Comparison of ENCODE assay signal across 11 cellular contexts in the genomic region with DNA sequence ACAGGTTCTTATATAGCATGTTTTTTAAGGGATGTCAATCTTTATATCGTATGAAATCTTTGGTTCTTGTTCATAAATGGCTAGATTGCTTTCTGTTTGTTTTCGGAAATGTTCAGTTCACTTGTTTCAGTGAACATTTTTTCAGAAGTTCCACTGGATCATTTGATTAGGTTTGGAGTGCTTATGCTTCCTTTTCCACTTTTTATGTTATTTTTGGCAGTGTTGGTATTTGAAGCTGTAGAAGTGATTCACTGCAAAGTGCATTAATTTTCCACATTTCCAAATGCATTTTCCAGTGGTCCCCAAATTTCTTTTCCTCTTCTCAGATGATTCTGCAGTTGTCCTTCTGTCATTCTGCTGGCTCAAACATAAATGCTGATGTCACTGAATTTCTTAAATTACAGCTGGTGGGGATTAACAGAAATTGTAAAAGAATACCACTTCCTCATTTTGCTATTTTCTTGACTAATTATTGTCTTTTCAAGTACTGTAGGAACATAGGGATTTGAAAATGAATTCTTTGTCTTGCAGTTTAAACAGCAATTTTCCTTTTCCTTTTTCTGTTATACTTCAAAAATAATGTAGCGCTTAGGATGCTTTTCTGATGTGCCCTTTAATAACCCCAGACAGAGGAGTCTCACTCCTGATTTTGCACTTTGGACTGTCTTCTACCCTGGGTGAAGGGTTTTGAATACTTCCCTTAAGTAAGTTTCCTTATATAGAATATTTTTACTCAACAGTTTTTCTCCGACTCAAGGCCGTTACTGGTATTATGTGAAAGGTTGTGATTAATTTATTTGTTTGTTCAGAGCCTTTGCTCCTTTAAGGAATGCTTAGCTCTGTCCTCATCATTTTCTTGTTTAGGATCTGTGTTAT. TPM values are rescaled to one million over a fixed set of nuclear protein-coding genes. Genes with fewer than 3 reads are reported as not detected.
A peak's percentile ranks its signal among the peaks of the same experiment; 100 is the strongest.
DNase-seq lines count a peak whose midpoint lies in the region; TF ChIP-seq lines count a peak whose summit lies in the region.
"Had no signal": no experiment of that assay in that cellular context is flagged by ENCODE, and none has a peak within 500 bp of the region (broad histone marks: within the 10 kb centered on the region; RNA-seq: fewer than 3 reads in every experiment).

No MANE protein-coding gene starts in this region.

- peak; percentile 11 for DNase-seq in GM13977 (ENCODE audit: low spot score)
- peak; percentile 58 for DNase-seq in KBM-7
- no peak for DNase-seq in progenitor cell of endocrine pancreas (ENCODE audit: low spot score, unreplicated experiment)
- no peak for DNase-seq in activated CD4-positive, CD25-positive, alpha-beta regulatory T cell treated with anti-CD3 and anti-CD28 coated beads, Interleukin-2, amount 50 U/mL, for 72 hours
- no peak for DNase-seq in NCI-H1048 (lab: John Stamatoyannopoulos, UW)
- no peak for DNase-seq in putamen (ENCODE audit: low spot score)
- no peak for DNase-seq in stimulated activated CD4-positive, alpha-beta T cell treated with anti-CD3 and anti-CD28 coated beads, Interleukin-15, amount 100 ng/mL, for 24 hours
- DNase-seq: posterior cingulate gyrus, SHP77 treated with DMSO at 0.1 percent for 48 hours had no signal

- H3K27ac Mint-ChIP-seq in dendritic cell treated with granulocyte-macrophage colony-stimulating factor and Interleukin-4, amounts not matched to agents 40 ng/mL and 50 ng/mL, for 4 days = peak overlapping the region; percentile 97
- no peak overlapping the region for H3K27ac Mint-ChIP-seq in progenitor cell of endocrine pancreas
- H3K27ac Mint-ChIP-seq: stimulated activated naive CD8-positive, alpha-beta T cell treated with anti-CD3 and anti-CD28 coated beads, Interleukin-15, Interleukin-2, amounts not matched to agents 100 ng/mL and 50 ng/mL, for 24 hours had no signal

- in situ Hi-C loops in GM13977 (cut with MboI; ENCODE audit: low pct_unique_long_range_greater_than_20kb, low sequenced_read_pairs, unreplicated experiment) = no loop called here
- in situ Hi-C loops in KBM-7 (cut with MboI; ENCODE audit: low pct_unique_long_range_greater_than_20kb, low sequenced_read_pairs) = no loop called here

- no peaks in the 10 kb centered on the region for H3K27me3 Mint-ChIP-seq in dendritic cell treated with granulocyte-macrophage colony-stimulating factor and Interleukin-4, amounts not matched to agents 40 ng/mL and 50 ng/mL, for 4 days
- H3K27me3 Mint-ChIP-seq in progenitor cell of endocrine pancreas = no peaks in the 10 kb centered on the region

- peaks cover 74% of the 10 kb centered on the region for H3K4me1 Mint-ChIP-seq in dendritic cell treated with granulocyte-macrophage colony-stimulating factor and Interleukin-4, amounts not matched to agents 40 ng/mL and 50 ng/mL, for 4 days (ENCODE audit: low read depth)
- peaks cover 39% of the 10 kb centered on the region for H3K4me1 Mint-ChIP-seq in progenitor cell of endocrine pancreas (ENCODE audit: low read depth)

- no peaks in the 10 kb centered on the region for H3K9me3 Mint-ChIP-seq in dendritic cell treated with granulocyte-macrophage colony-stimulating factor and Interleukin-4, amounts not matched to agents 40 ng/mL and 50 ng/mL, for 4 days
- H3K9me3 Mint-ChIP-seq in progenitor cell of endocrine pancreas (ENCODE audit: low read depth) = no peaks in the 10 kb centered on the region
- H3K9me3 Mint-ChIP-seq: stimulated activated naive CD8-positive, alpha-beta T cell treated with anti-CD3 and anti-CD28 coated beads, Interleukin-15, Interleukin-2, amounts not matched to agents 100 ng/mL and 50 ng/mL, for 24 hours had no signal

- intact Hi-C loops in dendritic cell treated with granulocyte-macrophage colony-stimulating factor and Interleukin-4, amounts not matched to agents 40 ng/mL and 50 ng/mL, for 4 days (cut with micrococcal nuclease) = no loop called here

- TF ChIP-seq CTCF in GM13977 (IDR thresholded peaks at IDR 0.05; ENCODE audit: extremely low read depth, insufficient read depth, missing control alignments) = no peak
- no peak for TF ChIP-seq CTCF in progenitor cell of endocrine pancreas (IDR thresholded peaks at IDR 0.05; ENCODE audit: unreplicated experiment)

- H3K36me3 Mint-ChIP-seq in dendritic cell treated with granulocyte-macrophage colony-stimulating factor and Interleukin-4, amounts not matched to agents 40 ng/mL and 50 ng/mL, for 4 days (ENCODE audit: low read depth) = no peaks in the 10 kb centered on the region
- no peaks in the 10 kb centered on the region for H3K36me3 Mint-ChIP-seq in progenitor cell of endocrine pancreas (ENCODE audit: insufficient read depth)

- H3K4me3 Mint-ChIP-seq in dendritic cell treated with granulocyte-macrophage colony-stimulating factor and Interleukin-4, amounts not matched to agents 40 ng/mL and 50 ng/mL, for 4 days = peak overlapping the region; percentile 66
- peak overlapping the region; percentile 29 for H3K4me3 Mint-ChIP-seq in progenitor cell of endocrine pancreas (ENCODE audit: low read depth)
- H3K4me3 Mint-ChIP-seq: stimulated activated naive CD8-positive, alpha-beta T cell treated with anti-CD3 and anti-CD28 coated beads, Interleukin-15, Interleukin-2, amounts not matched to agents 100 ng/mL and 50 ng/mL, for 24 hours had no signal

RNA-seq across cellular contexts. Expression of a gene that starts 24.9 kb away (rescaled TPM):
- total RNA-seq in progenitor cell of endocrine pancreas = 15.7 and 19.4 TPM in 2 replicates

Comparison
In these comparisons a context has a peak if more than half of its experiments do, and no peak if none do; other contexts are left out.
1. DNase-seq: peak in GM13977 (single experiment) and KBM-7 (single experiment); none in progenitor cell of endocrine pancreas (single experiment), activated CD4-positive, CD25-positive, alpha-beta regulatory T cell treated with anti-CD3 and anti-CD28 coated beads, Interleukin-2, amount 50 U/mL, for 72 hours (single experiment), NCI-H1048 (single experiment), putamen (single experiment) and stimulated activated CD4-positive, alpha-beta T cell treated with anti-CD3 and anti-CD28 coated beads, Interleukin-15, amount 100 ng/mL, for 24 hours (single experiment).